ENCODE assay signal across 1 cellular context in the genomic region with DNA sequence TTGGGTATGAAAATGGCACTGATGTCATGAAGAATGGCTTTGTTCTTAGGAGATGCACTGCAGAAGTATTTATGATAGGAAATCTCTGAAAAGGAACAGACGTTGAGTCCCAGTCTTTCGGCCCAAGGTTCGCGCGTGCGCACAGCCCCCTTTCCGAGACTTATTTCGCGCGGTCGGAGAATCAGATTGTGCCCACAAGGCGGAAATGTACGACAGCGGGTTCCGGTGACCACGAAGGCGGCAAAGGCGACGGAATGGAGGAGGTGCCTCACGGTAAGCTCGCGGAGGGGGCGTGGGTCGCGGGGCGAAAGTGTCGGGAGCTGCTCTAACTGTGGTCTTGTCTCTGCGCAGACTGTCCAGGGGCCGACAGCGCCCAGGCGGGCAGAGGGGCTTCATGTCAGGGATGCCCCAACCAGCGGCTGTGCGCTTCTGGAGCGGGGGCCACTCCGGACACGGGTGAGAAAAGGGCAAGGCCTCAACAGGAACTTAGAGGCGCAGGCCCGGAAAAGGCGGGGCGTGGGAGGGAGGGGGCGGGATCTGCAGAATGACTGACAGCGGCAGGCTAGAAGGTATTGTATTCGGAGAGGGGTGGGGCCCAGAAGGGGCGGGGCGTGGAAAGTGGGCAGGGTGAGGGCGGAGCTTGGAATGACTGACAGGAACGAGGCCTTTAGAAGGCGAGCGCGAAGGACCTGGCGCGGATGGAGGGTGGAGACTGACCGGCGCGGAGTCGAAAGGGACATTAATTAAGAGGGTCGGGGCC.
TF ChIP-seq lines count a peak whose summit lies in the region.

A gene (plus strand): TSS at position 233 of the 760 bp plus-strand sequence. CDS start 22 bp downstream, at position 255.

TF ChIP-seq in HepG2, 621 proteins besides CTCF, POLR2A, EP300 and RAD21 (continued from another document and continues in another):
- TF ChIP-seq, protein P1, sequence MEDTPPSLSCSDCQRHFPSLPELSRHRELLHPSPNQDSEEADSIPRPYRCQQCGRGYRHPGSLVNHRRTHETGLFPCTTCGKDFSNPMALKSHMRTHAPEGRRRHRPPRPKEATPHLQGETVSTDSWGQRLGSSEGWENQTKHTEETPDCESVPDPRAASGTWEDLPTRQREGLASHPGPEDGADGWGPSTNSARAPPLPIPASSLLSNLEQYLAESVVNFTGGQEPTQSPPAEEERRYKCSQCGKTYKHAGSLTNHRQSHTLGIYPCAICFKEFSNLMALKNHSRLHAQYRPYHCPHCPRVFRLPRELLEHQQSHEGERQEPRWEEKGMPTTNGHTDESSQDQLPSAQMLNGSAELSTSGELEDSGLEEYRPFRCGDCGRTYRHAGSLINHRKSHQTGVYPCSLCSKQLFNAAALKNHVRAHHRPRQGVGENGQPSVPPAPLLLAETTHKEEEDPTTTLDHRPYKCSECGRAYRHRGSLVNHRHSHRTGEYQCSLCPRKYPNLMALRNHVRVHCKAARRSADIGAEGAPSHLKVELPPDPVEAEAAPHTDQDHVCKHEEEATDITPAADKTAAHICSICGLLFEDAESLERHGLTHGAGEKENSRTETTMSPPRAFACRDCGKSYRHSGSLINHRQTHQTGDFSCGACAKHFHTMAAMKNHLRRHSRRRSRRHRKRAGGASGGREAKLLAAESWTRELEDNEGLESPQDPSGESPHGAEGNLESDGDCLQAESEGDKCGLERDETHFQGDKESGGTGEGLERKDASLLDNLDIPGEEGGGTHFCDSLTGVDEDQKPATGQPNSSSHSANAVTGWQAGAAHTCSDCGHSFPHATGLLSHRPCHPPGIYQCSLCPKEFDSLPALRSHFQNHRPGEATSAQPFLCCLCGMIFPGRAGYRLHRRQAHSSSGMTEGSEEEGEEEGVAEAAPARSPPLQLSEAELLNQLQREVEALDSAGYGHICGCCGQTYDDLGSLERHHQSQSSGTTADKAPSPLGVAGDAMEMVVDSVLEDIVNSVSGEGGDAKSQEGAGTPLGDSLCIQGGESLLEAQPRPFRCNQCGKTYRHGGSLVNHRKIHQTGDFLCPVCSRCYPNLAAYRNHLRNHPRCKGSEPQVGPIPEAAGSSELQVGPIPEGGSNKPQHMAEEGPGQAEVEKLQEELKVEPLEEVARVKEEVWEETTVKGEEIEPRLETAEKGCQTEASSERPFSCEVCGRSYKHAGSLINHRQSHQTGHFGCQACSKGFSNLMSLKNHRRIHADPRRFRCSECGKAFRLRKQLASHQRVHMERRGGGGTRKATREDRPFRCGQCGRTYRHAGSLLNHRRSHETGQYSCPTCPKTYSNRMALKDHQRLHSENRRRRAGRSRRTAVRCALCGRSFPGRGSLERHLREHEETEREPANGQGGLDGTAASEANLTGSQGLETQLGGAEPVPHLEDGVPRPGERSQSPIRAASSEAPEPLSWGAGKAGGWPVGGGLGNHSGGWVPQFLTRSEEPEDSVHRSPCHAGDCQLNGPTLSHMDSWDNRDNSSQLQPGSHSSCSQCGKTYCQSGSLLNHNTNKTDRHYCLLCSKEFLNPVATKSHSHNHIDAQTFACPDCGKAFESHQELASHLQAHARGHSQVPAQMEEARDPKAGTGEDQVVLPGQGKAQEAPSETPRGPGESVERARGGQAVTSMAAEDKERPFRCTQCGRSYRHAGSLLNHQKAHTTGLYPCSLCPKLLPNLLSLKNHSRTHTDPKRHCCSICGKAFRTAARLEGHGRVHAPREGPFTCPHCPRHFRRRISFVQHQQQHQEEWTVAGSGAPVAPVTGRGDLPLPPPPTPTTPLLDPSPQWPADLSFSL (CRISPR knock-in tag; IDR thresholded peaks at IDR 0.05), result no peak
- peak; percentile 41; the same call in 1 of the 2 replicates for TF ChIP-seq ZKSCAN1 (IDR thresholded peaks at IDR 0.05; ENCODE audit: low read length)
- TF ChIP-seq, protein P2, sequence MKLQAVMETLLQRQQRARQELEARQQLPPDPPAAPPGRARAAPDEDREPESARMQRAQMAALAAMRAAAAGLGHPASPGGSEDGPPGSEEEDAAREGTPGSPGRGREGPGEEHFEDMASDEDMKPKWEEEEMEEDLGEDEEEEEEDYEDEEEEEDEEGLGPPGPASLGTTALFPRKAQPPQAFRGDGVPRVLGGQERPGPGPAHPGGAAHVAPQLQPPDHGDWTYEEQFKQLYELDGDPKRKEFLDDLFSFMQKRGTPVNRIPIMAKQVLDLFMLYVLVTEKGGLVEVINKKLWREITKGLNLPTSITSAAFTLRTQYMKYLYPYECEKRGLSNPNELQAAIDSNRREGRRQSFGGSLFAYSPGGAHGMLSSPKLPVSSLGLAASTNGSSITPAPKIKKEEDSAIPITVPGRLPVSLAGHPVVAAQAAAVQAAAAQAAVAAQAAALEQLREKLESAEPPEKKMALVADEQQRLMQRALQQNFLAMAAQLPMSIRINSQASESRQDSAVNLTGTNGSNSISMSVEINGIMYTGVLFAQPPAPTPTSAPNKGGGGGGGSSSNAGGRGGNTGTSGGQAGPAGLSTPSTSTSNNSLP (IDR thresholded peaks at IDR 0.05; ENCODE audit: low read depth, low read length), result peak; percentile 56; the same call in 1 of the 2 replicates
- no peak for TF ChIP-seq NFIB (CRISPR knock-in tag; IDR thresholded peaks at IDR 0.05; ENCODE audit: borderline replicate concordance)
- peak; percentile 95 for TF ChIP-seq MTF2 (CRISPR knock-in tag; IDR thresholded peaks at IDR 0.05; ENCODE audit: borderline replicate concordance)
- peak; percentile 99 for TF ChIP-seq SPEN (CRISPR knock-in tag; IDR thresholded peaks at IDR 0.05; ENCODE audit: low read depth)
- TF ChIP-seq ZNF496 (CRISPR knock-in tag; IDR thresholded peaks at IDR 0.05; ENCODE audit: insufficient replicate concordance), result no peak
- TF ChIP-seq PCBP2 (optimal IDR thresholded peaks at IDR 0.05; ENCODE audit: low read depth, low read length, poor library complexity, severe bottlenecking), result no peak
- peak; percentile 92 for TF ChIP-seq HDAC1 (CRISPR knock-in tag; IDR thresholded peaks at IDR 0.05)
- peak; percentile 91 for TF ChIP-seq SNAPC2 (CRISPR knock-in tag; IDR thresholded peaks at IDR 0.05)
- peak; percentile 99 for TF ChIP-seq RNF2 (conservative IDR thresholded peaks at IDR 0.05; ENCODE audit: low read depth)
- TF ChIP-seq KDM5B (CRISPR knock-in tag; IDR thresholded peaks at IDR 0.05; ENCODE audit: borderline replicate concordance), result peak; percentile 98
- peak; percentile 99 for TF ChIP-seq ZZZ3 (CRISPR knock-in tag; IDR thresholded peaks at IDR 0.05; ENCODE audit: borderline replicate concordance)
- TF ChIP-seq SMAD1 (CRISPR knock-in tag; IDR thresholded peaks at IDR 0.05; ENCODE audit: borderline replicate concordance, low read depth), result peak; percentile 53; the same call in 1 of the 2 replicates
- TF ChIP-seq YEATS4 (CRISPR knock-in tag; IDR thresholded peaks at IDR 0.05; ENCODE audit: borderline replicate concordance), result peak; percentile 99
- no peak for TF ChIP-seq RAD51 (IDR thresholded peaks at IDR 0.05; ENCODE audit: borderline replicate concordance)
- 0 out of 2 replicates have a peak, but pooled peaks have one; percentile 36 for TF ChIP-seq NAIF1 (CRISPR knock-in tag; IDR thresholded peaks at IDR 0.05; ENCODE audit: borderline replicate concordance)
- TF ChIP-seq AGO1 (IDR thresholded peaks at IDR 0.05; ENCODE audit: low read depth, low read length, poor library complexity, severe bottlenecking), result peak; percentile 74
- peak; percentile 98 for TF ChIP-seq SMAD9 (CRISPR knock-in tag; IDR thresholded peaks at IDR 0.05)
- peak; percentile 98 for TF ChIP-seq ZNF224 (CRISPR knock-in tag; IDR thresholded peaks at IDR 0.05)
- TF ChIP-seq, protein P3, sequence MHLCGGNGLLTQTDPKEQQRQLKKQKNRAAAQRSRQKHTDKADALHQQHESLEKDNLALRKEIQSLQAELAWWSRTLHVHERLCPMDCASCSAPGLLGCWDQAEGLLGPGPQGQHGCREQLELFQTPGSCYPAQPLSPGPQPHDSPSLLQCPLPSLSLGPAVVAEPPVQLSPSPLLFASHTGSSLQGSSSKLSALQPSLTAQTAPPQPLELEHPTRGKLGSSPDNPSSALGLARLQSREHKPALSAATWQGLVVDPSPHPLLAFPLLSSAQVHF (CRISPR knock-in tag; IDR thresholded peaks at IDR 0.05), result peak; percentile 86
- TF ChIP-seq ZFP82 (CRISPR knock-in tag; IDR thresholded peaks at IDR 0.05; ENCODE audit: borderline replicate concordance), result peak; percentile 80; the same call in 1 of the 2 replicates
- TF ChIP-seq, protein P4, sequence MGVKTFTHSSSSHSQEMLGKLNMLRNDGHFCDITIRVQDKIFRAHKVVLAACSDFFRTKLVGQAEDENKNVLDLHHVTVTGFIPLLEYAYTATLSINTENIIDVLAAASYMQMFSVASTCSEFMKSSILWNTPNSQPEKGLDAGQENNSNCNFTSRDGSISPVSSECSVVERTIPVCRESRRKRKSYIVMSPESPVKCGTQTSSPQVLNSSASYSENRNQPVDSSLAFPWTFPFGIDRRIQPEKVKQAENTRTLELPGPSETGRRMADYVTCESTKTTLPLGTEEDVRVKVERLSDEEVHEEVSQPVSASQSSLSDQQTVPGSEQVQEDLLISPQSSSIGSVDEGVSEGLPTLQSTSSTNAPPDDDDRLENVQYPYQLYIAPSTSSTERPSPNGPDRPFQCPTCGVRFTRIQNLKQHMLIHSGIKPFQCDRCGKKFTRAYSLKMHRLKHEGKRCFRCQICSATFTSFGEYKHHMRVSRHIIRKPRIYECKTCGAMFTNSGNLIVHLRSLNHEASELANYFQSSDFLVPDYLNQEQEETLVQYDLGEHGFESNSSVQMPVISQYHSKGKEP (CRISPR knock-in tag; IDR thresholded peaks at IDR 0.05), result peak; percentile 93
- TF ChIP-seq, protein P5, sequence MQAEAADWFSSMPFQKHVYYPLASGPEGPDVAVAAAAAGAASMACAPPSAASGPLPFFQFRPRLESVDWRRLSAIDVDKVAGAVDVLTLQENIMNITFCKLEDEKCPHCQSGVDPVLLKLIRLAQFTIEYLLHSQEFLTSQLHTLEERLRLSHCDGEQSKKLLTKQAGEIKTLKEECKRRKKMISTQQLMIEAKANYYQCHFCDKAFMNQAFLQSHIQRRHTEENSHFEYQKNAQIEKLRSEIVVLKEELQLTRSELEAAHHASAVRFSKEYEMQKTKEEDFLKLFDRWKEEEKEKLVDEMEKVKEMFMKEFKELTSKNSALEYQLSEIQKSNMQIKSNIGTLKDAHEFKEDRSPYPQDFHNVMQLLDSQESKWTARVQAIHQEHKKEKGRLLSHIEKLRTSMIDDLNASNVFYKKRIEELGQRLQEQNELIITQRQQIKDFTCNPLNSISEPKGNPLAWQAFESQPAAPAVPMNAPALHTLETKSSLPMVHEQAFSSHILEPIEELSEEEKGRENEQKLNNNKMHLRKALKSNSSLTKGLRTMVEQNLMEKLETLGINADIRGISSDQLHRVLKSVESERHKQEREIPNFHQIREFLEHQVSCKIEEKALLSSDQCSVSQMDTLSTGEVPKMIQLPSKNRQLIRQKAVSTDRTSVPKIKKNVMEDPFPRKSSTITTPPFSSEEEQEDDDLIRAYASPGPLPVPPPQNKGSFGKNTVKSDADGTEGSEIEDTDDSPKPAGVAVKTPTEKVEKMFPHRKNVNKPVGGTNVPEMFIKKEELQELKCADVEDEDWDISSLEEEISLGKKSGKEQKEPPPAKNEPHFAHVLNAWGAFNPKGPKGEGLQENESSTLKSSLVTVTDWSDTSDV (CRISPR knock-in tag; IDR thresholded peaks at IDR 0.05), result peak; percentile 97; the same call in 1 of the 2 replicates
- peak; percentile 97 for TF ChIP-seq PHF20 (CRISPR knock-in tag; IDR thresholded peaks at IDR 0.05)
- peak; percentile 84 for TF ChIP-seq ZC3H13 (CRISPR knock-in tag; IDR thresholded peaks at IDR 0.05)
- peak; percentile 89 for TF ChIP-seq CREM (IDR thresholded peaks at IDR 0.05)
- TF ChIP-seq CREM (CRISPR knock-in tag; IDR thresholded peaks at IDR 0.05), result no peak
- peak; percentile 84; the same call in 1 of the 2 replicates for TF ChIP-seq ZNF660 (CRISPR knock-in tag; IDR thresholded peaks at IDR 0.05; ENCODE audit: borderline replicate concordance, low read depth)
- peak; percentile 87; the same call in 1 of the 2 replicates for TF ChIP-seq ZNF790 (CRISPR knock-in tag; IDR thresholded peaks at IDR 0.05; ENCODE audit: borderline replicate concordance)
- peak; percentile 98 for TF ChIP-seq ZNF563 (CRISPR knock-in tag; IDR thresholded peaks at IDR 0.05)
- peak; percentile 66; the same call in 1 of the 2 replicates for TF ChIP-seq FOXA3 (CRISPR knock-in tag; IDR thresholded peaks at IDR 0.05)
- TF ChIP-seq CENPT (CRISPR knock-in tag; IDR thresholded peaks at IDR 0.05; ENCODE audit: low read depth), result peak; percentile 81; the same call in 1 of the 2 replicates
- peak; percentile 94 for TF ChIP-seq KDM4B (CRISPR knock-in tag; IDR thresholded peaks at IDR 0.05)
- no peak for TF ChIP-seq BHLHE40 (IDR thresholded peaks at IDR 0.05; ENCODE audit: low read length)
- TF ChIP-seq, protein P6, sequence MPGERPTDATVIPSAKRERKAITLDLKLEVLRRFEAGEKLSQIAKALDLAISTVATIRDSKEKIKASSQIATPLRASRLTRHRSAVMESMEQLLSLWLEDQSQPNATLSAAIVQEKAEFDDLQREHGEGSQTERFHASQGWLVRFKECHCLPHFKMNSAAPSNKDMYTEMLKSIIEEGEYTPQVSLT (CRISPR knock-in tag; IDR thresholded peaks at IDR 0.05; ENCODE audit: borderline replicate concordance, low read depth), result no peak; the same call in 1 of the 2 replicates
- peak; percentile 94; the same call in 1 of the 2 replicates for TF ChIP-seq ZFYVE20 (CRISPR knock-in tag; IDR thresholded peaks at IDR 0.05; ENCODE audit: borderline replicate concordance, low read depth)
- TF ChIP-seq NKX3-1 (CRISPR knock-in tag; IDR thresholded peaks at IDR 0.05), result 0 out of 2 replicates have a peak, but pooled peaks have one; percentile 26
- TF ChIP-seq NR2C2 (CRISPR knock-in tag; IDR thresholded peaks at IDR 0.05; ENCODE audit: borderline replicate concordance), result peak; percentile 91
- TF ChIP-seq, protein P7, sequence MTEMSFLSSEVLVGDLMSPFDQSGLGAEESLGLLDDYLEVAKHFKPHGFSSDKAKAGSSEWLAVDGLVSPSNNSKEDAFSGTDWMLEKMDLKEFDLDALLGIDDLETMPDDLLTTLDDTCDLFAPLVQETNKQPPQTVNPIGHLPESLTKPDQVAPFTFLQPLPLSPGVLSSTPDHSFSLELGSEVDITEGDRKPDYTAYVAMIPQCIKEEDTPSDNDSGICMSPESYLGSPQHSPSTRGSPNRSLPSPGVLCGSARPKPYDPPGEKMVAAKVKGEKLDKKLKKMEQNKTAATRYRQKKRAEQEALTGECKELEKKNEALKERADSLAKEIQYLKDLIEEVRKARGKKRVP (CRISPR knock-in tag; IDR thresholded peaks at IDR 0.05), result no peak
- no peak for TF ChIP-seq ZNF549 (CRISPR knock-in tag; IDR thresholded peaks at IDR 0.05)
- TF ChIP-seq ZFP1 (CRISPR knock-in tag; IDR thresholded peaks at IDR 0.05), result no peak; the same call in 1 of the 2 replicates
- TF ChIP-seq MEF2D (CRISPR knock-in tag; IDR thresholded peaks at IDR 0.05), result peak; percentile 93
- TF ChIP-seq ZNF598 (CRISPR knock-in tag; IDR thresholded peaks at IDR 0.05; ENCODE audit: borderline replicate concordance), result peak; percentile 95
- peak; percentile 19; the same call in 1 of the 2 replicates for TF ChIP-seq TBP (CRISPR knock-in tag; IDR thresholded peaks at IDR 0.05)
- TF ChIP-seq RELA (CRISPR knock-in tag; IDR thresholded peaks at IDR 0.05), result peak; percentile 91; the same call in 1 of the 2 replicates
- no peak for TF ChIP-seq CENPX (CRISPR knock-in tag; IDR thresholded peaks at IDR 0.05)
- TF ChIP-seq MAFG (CRISPR knock-in tag; IDR thresholded peaks at IDR 0.05), result no peak
